ENCODE assay signal across 18 cellular contexts in the genomic region with DNA sequence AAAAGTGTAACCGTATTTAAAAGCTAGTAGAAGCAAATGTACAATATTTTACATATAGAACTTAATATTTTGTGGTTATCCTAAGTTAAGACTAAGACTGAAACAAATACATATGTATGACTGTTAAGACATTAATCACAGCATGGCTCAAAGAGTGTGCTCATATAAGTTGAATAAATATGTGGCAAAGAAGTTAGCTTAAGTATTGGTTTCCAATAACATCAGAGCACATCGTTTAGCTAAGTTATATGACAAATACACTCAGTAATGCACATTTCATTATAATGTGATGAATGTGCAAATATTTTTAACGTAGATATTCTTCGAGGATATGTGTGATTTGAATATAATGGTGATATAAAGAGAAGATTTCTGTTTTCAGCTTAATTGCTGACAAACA.
DNase-seq lines count a peak whose midpoint lies in the region; ATAC-seq and TF ChIP-seq lines count a peak whose summit lies in the region.
"Had no signal": no experiment of that assay in that cellular context is flagged by ENCODE, and none has a peak within 500 bp of the region (broad histone marks: within the 10 kb centered on the region; RNA-seq: fewer than 3 reads in every experiment).

No MANE protein-coding gene starts in this region.

- peaks cover 4% of the 10 kb centered on the region for H3K27me3 Mint-ChIP-seq in neural progenitor cell (ENCODE audit: insufficient read depth, low read depth)
- H3K27me3 Mint-ChIP-seq: CD4-positive, alpha-beta memory T cell had no signal

- peak; percentile 73 for DNase-seq in ELR (ENCODE audit: low read depth)
- DNase-seq in HS-5 (ENCODE audit: low read depth), result peak; percentile 33
- DNase-seq in PC-3, result peak; percentile 18
- peak; percentile 8 for DNase-seq in fibroblast of mammary gland (ENCODE audit: low read depth)
- DNase-seq in neural progenitor cell (ENCODE audit: low spot score), result no peak
- DNase-seq in putamen (ENCODE audit: low spot score), result no peak
- DNase-seq in GM10266 (ENCODE audit: extremely low spot score), result no peak
- DNase-seq: 8988T; CD4-positive, alpha-beta memory T cell; DMS153; DMS79; GF-D8; IMR-90 had no signal

- no peak overlapping the region for H3K4me3 Mint-ChIP-seq in neural progenitor cell
- H3K4me3 Mint-ChIP-seq: CD14-positive monocyte; CD4-positive, alpha-beta memory T cell had no signal

- H3K9me2 ChIP-seq in PC-3 (replicated peaks; ENCODE audit: low read length), result no peaks in the 10 kb centered on the region

- no peaks in the 10 kb centered on the region for H3K9me3 Mint-ChIP-seq in neural progenitor cell

- H3K9ac ChIP-seq in PC-3 (ENCODE audit: low read length) (no peak overlapping the region), neural progenitor cell (no peak overlapping the region)
- H3K9ac ChIP-seq: BLaER1 had no signal

- H3K27me3 ChIP-seq in PC-3 (ENCODE audit: low read length) (no peaks in the 10 kb centered on the region), neural progenitor cell (no peaks in the 10 kb centered on the region)
- H3K27me3 ChIP-seq: BLaER1 had no signal

- H2AFZ ChIP-seq in PC-3 (ENCODE audit: low read length), result no peak overlapping the region
- H2AFZ ChIP-seq in neural progenitor cell (replicated peaks), result no peak overlapping the region

- no peaks in the 10 kb centered on the region for H3K36me3 ChIP-seq in PC-3 (ENCODE audit: low read depth, low read length)
- H3K36me3 ChIP-seq in neural progenitor cell, result no peaks in the 10 kb centered on the region
- H3K36me3 ChIP-seq: BLaER1, HAP-1 had no signal

- no peaks in the 10 kb centered on the region for H3K79me2 ChIP-seq in PC-3 (ENCODE audit: low read length)
- H3K79me2 ChIP-seq in neural progenitor cell (ENCODE audit: low read depth), result no peaks in the 10 kb centered on the region

- H3F3A ChIP-seq in PC-3 (ENCODE audit: low read length, unreplicated experiment) (no peaks in the 10 kb centered on the region), neural progenitor cell (ENCODE audit: low read depth) (no peaks in the 10 kb centered on the region)

- TF ChIP-seq CTCF in PC-3 (conservative IDR thresholded peaks at IDR 0.05; ENCODE audit: low read depth, low read length) (no peak), fibroblast of mammary gland (conservative IDR thresholded peaks at IDR 0.05; ENCODE audit: control insufficient read depth, insufficient read depth, low read depth, low read length) (no peak), neural progenitor cell (IDR thresholded peaks at IDR 0.05) (no peak), GM10266 (IDR thresholded peaks at IDR 0.05; ENCODE audit: control insufficient read depth, insufficient read depth, low read depth, missing control alignments) (no peak)

- H3K36me3 Mint-ChIP-seq in neural progenitor cell, result no peaks in the 10 kb centered on the region
- H3K36me3 Mint-ChIP-seq: CD14-positive monocyte; CD4-positive, alpha-beta memory T cell had no signal

- no peak overlapping the region for H3K27ac Mint-ChIP-seq in neural progenitor cell
- H3K27ac Mint-ChIP-seq: CD14-positive monocyte; CD4-positive, alpha-beta memory T cell had no signal

- H3K4me2 ChIP-seq in PC-3 (ENCODE audit: low read length) (no peak overlapping the region), neural progenitor cell (no peak overlapping the region)
- H3K4me2 ChIP-seq: BLaER1 had no signal

- no peak for ATAC-seq in PC-3
- ATAC-seq: GM12878 had no signal

- no peaks in the 10 kb centered on the region for H3K4me1 ChIP-seq in PC-3 (ENCODE audit: insufficient read depth, low read length)
- peaks cover 2% of the 10 kb centered on the region for H3K4me1 ChIP-seq in neural progenitor cell
- H3K4me1 ChIP-seq: BLaER1, HAP-1 had no signal

- intact Hi-C loops in PC-3 (cut with micrococcal nuclease), result no loop called here

- CTCF ChIA-PET in PC-3 (lab: Charles Lee), result no interaction called here

- H3K27ac ChIP-seq in PC-3 (ENCODE audit: low read length) (no peak overlapping the region), neural progenitor cell (no peak overlapping the region)
- H3K27ac ChIP-seq: BLaER1, HL-60 had no signal

- H3K4me1 Mint-ChIP-seq in neural progenitor cell, result no peaks in the 10 kb centered on the region
- H3K4me1 Mint-ChIP-seq: CD14-positive monocyte; CD4-positive, alpha-beta memory T cell had no signal

- POLR2A ChIA-PET in PC-3 (lab: Charles Lee; ENCODE audit: unreplicated experiment), result no interaction called here

- H3K4me3 ChIP-seq in PC-3 (ENCODE audit: low read length), result no peak overlapping the region
- H3K4me3 ChIP-seq in fibroblast of mammary gland (ENCODE audit: control insufficient read depth, low read depth, low read length), result no peak overlapping the region
- H3K4me3 ChIP-seq in neural progenitor cell, result no peak overlapping the region
- H3K4me3 ChIP-seq: BLaER1, GM12878, HAP-1 had no signal

- H4K20me1 ChIP-seq in PC-3 (ENCODE audit: low read length), result no peaks in the 10 kb centered on the region
- H4K20me1 ChIP-seq in neural progenitor cell (ENCODE audit: low read depth), result no peaks in the 10 kb centered on the region
- H4K20me1 ChIP-seq: BLaER1 had no signal

- H3K9me3 ChIP-seq in PC-3 (ENCODE audit: low read length) (no peaks in the 10 kb centered on the region), neural progenitor cell (ENCODE audit: low read depth) (no peaks in the 10 kb centered on the region)
- H3K9me3 ChIP-seq: BLaER1, HAP-1 had no signal

- no TSS peak for BruUV-seq in PC-3 (replicated peaks; lab: Mats Ljungman, UMichigan)

Comparison
In these comparisons a context has a peak if more than half of its experiments do, and no peak if none do; other contexts are left out.
1. DNase-seq: peak in ELR (single experiment), HS-5 (single experiment), PC-3 (single experiment) and fibroblast of mammary gland (single experiment); none in neural progenitor cell (single experiment), putamen (single experiment) and GM10266 (single experiment).